1 cellular context compared by ENCODE assay signal in the genomic region with DNA sequence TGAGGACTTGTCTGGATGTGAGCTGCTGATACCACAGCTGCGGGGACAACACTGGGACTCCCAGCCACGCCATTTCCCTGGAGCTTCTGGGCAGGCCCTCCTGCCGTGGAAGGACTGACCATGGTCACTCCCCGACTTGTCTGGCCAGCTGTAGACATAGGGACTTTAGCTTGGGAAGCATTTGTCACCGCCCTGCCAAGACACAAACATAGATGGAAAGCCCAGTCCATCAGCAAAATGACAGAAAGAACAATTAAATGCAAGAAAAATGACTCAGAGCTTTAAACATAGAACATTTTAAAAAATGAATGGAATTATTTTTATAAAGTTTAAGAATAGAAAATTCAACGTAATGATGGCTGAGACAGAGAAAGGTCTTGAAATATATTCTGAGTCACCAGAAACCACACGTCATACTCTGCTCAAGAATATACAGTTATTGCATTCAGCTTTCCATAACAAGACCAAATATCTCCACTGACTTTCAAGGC.
TF ChIP-seq lines count a peak whose summit lies in the region.

No MANE protein-coding gene starts in this region.

TF ChIP-seq in IMR-90, 13 proteins besides CTCF, POLR2A, EP300 and RAD21:
- peak; percentile 63 for TF ChIP-seq FOS (IDR thresholded peaks at IDR 0.05; ENCODE audit: low read depth, low read length)
- TF ChIP-seq RFX5 (IDR thresholded peaks at IDR 0.05; ENCODE audit: low read depth, low read length), result no peak
- peak; percentile 75 for TF ChIP-seq CEBPB (IDR thresholded peaks at IDR 0.05; ENCODE audit: low read depth, low read length)
- TF ChIP-seq, protein P1, sequence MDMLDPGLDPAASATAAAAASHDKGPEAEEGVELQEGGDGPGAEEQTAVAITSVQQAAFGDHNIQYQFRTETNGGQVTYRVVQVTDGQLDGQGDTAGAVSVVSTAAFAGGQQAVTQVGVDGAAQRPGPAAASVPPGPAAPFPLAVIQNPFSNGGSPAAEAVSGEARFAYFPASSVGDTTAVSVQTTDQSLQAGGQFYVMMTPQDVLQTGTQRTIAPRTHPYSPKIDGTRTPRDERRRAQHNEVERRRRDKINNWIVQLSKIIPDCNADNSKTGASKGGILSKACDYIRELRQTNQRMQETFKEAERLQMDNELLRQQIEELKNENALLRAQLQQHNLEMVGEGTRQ (IDR thresholded peaks at IDR 0.05; ENCODE audit: low read depth, low read length), result no peak
- TF ChIP-seq MAZ (IDR thresholded peaks at IDR 0.05; ENCODE audit: borderline replicate concordance, low read depth, low read length), result no peak
TF ChIP-seq in IMR-90: peak in this region for 2.
